ENCODE assay signal across 23 cellular contexts in the genomic region with DNA sequence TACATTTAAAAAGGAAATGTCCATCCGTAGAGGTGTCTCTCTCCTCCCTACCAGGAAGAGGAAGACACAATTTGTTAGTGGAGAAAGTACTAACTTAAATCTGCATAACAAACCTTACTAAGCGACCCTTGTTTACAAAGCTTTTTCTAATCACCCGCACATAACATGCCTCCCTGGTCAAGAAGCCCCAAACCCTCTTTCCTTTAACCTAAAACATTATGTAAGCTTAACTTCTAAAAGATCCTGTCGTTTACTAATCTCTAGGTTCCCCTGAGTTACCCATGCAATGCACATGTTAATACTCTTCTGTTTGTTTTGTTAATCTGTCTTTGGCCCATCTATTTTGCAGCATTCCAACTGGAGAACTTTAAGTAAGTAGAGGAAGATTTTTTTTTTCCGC.
"Had no signal": no experiment of that assay in that cellular context is flagged by ENCODE, and none has a peak within 500 bp of the region (broad histone marks: within the 10 kb centered on the region; RNA-seq: fewer than 3 reads in every experiment).

No MANE protein-coding gene starts in this region.

- H3K4me1 ChIP-seq: breast epithelium, Peyer's patch had no signal

- H3K27ac ChIP-seq: breast epithelium, Peyer's patch had no signal

- H3K9me3 ChIP-seq: breast epithelium, Peyer's patch had no signal

- ATAC-seq: activated CD8-positive, alpha-beta memory T cell treated with anti-CD3 and anti-CD28 coated beads, Interleukin-2, amount 10 ng/mL, durations not matched to agents 7 days and 5 days had no signal

- DNase-seq: activated B cell treated with CpG ODN at 0.5 μM for 24 hours; activated CD4-positive, alpha-beta T cell treated with anti-CD3 and anti-CD28 coated beads for 1 hour; activated CD4-positive, alpha-beta T cell treated with anti-CD3 and anti-CD28 coated beads, Interleukin-2, amount 10 ng/mL, durations not matched to agents 24 days and 14 days; activated CD4-positive, alpha-beta T cell treated with anti-CD3 and anti-CD28 coated beads, Interleukin-2, amount 50 U/mL, for 48 hours; activated CD8-positive, alpha-beta memory T cell treated with anti-CD3 and anti-CD28 coated beads, Interleukin-2, amount 10 ng/mL, durations not matched to agents 7 days and 5 days; activated effector memory CD4-positive, alpha-beta T cell treated with Interleukin-2 at 50 U/mL for 16 hours; activated naive CD4-positive, alpha-beta T cell; activated T-cell treated with anti-CD3 and anti-CD28 coated beads, Interleukin-2, amount 50 U/mL, for 24 hours; aorta; caudate nucleus; Karpas-422; MM.1S; NCI-H1105; NCI-H1436; NCI-H1694 treated with DMSO at 0.1 percent for 48 hours; NCI-H2029 treated with DMSO at 0.1 percent for 48 hours; NCI-H345; NCI-H510A; NCI-H526 treated with DMSO at 0.1 percent for 48 hours; NCI-H82; Peyer's patch; SHP77 had no signal

- H3K27me3 ChIP-seq: breast epithelium, Peyer's patch had no signal

- H3K36me3 ChIP-seq: breast epithelium, Peyer's patch had no signal

- H3K4me3 ChIP-seq: breast epithelium, Peyer's patch had no signal
